In genomic region chr3:19931180-19931692, GRCh38 we compare ENCODE assay signal across 8 cellular contexts. TPM values are rescaled to one million over a fixed set of nuclear protein-coding genes. Genes with fewer than 3 reads are reported as not detected.
DNase-seq lines count a peak whose midpoint lies in the region; ATAC-seq and TF ChIP-seq lines count a peak whose summit lies in the region.

No MANE protein-coding gene starts in this region.

- peaks cover 6% of the 10 kb centered on the region for H3K27me3 Mint-ChIP-seq in activated CD4-positive, alpha-beta T cell treated with anti-CD3 and anti-CD28 coated beads, Interleukin-2, amount 10 ng/mL, durations not matched to agents 7 days and 5 days

- peaks cover 25% of the 10 kb centered on the region for H3K27me3 ChIP-seq in neutrophil
- peaks cover 4% of the 10 kb centered on the region for H3K27me3 ChIP-seq in ascending aorta
- H3K27me3 ChIP-seq in adrenal gland, result no peaks in the 10 kb centered on the region

- DNase-seq in activated CD4-positive, alpha-beta T cell treated with anti-CD3 and anti-CD28 coated beads, Interleukin-2, amount 10 ng/mL, durations not matched to agents 7 days and 5 days, result peak; percentile 14
- no peak for DNase-seq in activated CD4-positive, alpha-beta T cell treated with anti-CD3 and anti-CD28 coated beads, Interleukin-2, amount 50 U/mL, for 4 hours
- peak; percentile 14 for DNase-seq in SIG-M5 (lab: John Stamatoyannopoulos, UW)
- DNase-seq in ascending aorta (ENCODE audit: low spot score in 2 of 2), result no peak
- no peak for DNase-seq in adrenal gland
- no peak for DNase-seq in H4 (ENCODE audit: low spot score)

- TF ChIP-seq CTCF in neutrophil (IDR thresholded peaks at IDR 0.05) (no peak), ascending aorta (IDR thresholded peaks at IDR 0.05) (no peak), adrenal gland (IDR thresholded peaks at IDR 0.05) (no peak)

- intact Hi-C loops in ascending aorta (cut with DNase I) (no loop called here), adrenal gland (cut with DNase I) (no loop called here)

- H3K4me3 Mint-ChIP-seq in activated CD4-positive, alpha-beta T cell treated with anti-CD3 and anti-CD28 coated beads, Interleukin-2, amount 10 ng/mL, durations not matched to agents 7 days and 5 days, result no peak overlapping the region

- no peaks in the 10 kb centered on the region for H3K36me3 ChIP-seq in neutrophil
- H3K36me3 ChIP-seq in ascending aorta, result no peaks in the 10 kb centered on the region
- no peaks in the 10 kb centered on the region for H3K36me3 ChIP-seq in adrenal gland (replicated peaks in 1 of 2)

- H3K27ac Mint-ChIP-seq in activated CD4-positive, alpha-beta T cell treated with anti-CD3 and anti-CD28 coated beads, Interleukin-2, amount 10 ng/mL, durations not matched to agents 7 days and 5 days, result no peak overlapping the region

- H3K4me1 ChIP-seq in neutrophil (ENCODE audit: control insufficient read depth in 1 of 2, insufficient read depth in 1 of 2, low read depth in 1 of 2, low read length in 1 of 2) (peaks cover 22 to 23% of the 10 kb centered on the region in 2 experiments), ascending aorta (no peaks in the 10 kb centered on the region), adrenal gland (replicated peaks in 1 of 2) (no peaks in the 10 kb centered on the region)

- POLR2A ChIA-PET in activated CD4-positive, alpha-beta T cell treated with anti-CD3 and anti-CD28 coated beads, Interleukin-2, amount 10 ng/mL, durations not matched to agents 7 days and 5 days (lab: Charles Lee), result no interaction called here

- no peaks in the 10 kb centered on the region for H3K9me3 ChIP-seq in neutrophil
- no peaks in the 10 kb centered on the region for H3K9me3 ChIP-seq in ascending aorta
- H3K9me3 ChIP-seq in adrenal gland (replicated peaks in 1 of 3), result no peaks in the 10 kb centered on the region

- TF ChIP-seq POLR2A in adrenal gland (IDR thresholded peaks at IDR 0.05), result no peak

- H3K27ac ChIP-seq in neutrophil (peak overlapping the region; percentile 85), ascending aorta (no peak overlapping the region), adrenal gland (no peak overlapping the region)

- 63 to 71% (median 70%) methylated on average over 2 of the region's 2 CpGs for WGBS in adrenal gland, 4 donors

- no peaks in the 10 kb centered on the region for H3K36me3 Mint-ChIP-seq in activated CD4-positive, alpha-beta T cell treated with anti-CD3 and anti-CD28 coated beads, Interleukin-2, amount 10 ng/mL, durations not matched to agents 7 days and 5 days (ENCODE audit: low read depth)

- peaks cover 25% of the 10 kb centered on the region for H3K4me1 Mint-ChIP-seq in activated CD4-positive, alpha-beta T cell treated with anti-CD3 and anti-CD28 coated beads, Interleukin-2, amount 10 ng/mL, durations not matched to agents 7 days and 5 days

- no peaks in the 10 kb centered on the region for H3K9me3 Mint-ChIP-seq in activated CD4-positive, alpha-beta T cell treated with anti-CD3 and anti-CD28 coated beads, Interleukin-2, amount 10 ng/mL, durations not matched to agents 7 days and 5 days

- CTCF ChIA-PET in activated CD4-positive, alpha-beta T cell treated with anti-CD3 and anti-CD28 coated beads, Interleukin-2, amount 10 ng/mL, durations not matched to agents 7 days and 5 days (lab: Charles Lee), result interaction anchor here (0.9 to 1.6 kb wide), 2 partner anchors 10 to 42 kb away, joined by 3 to 4 read pairs; no protein-coding TSS in a partner anchor

- peak; percentile 89 for ATAC-seq in HG02852 (IDR thresholded peaks at IDR 0.05; ENCODE audit: unreplicated experiment)

- peak overlapping the region in 1 of 2 experiments; percentile 10 for H3K4me3 ChIP-seq in neutrophil (ENCODE audit: low read depth in 1 of 2, low read length in 1 of 2)
- no peak overlapping the region for H3K4me3 ChIP-seq in ascending aorta
- no peak overlapping the region for H3K4me3 ChIP-seq in adrenal gland

RNA-seq across cellular contexts. Expression of gene EFHB, which starts 2.8 kb away (rescaled TPM):
- total RNA-seq in activated CD4-positive, alpha-beta T cell treated with anti-CD3 and anti-CD28 coated beads, Interleukin-2, amount 10 ng/mL, durations not matched to agents 7 days and 5 days, result 1 to 10 TPM in 1 of 2 experiments, under 1 TPM in 1; 0.33 to 1.1 TPM
- total RNA-seq in ascending aorta, result not detected
- total RNA-seq in adrenal gland, result 1 to 10 TPM in 5 of 8 donors, under 1 TPM in 2, not detected in 1; 0.29 to 4.4 (median 3.0) TPM
- polyA plus RNA-seq in adrenal gland, result 10 to 100 TPM in 1 of 3 donors, 1 to 10 TPM in 1, under 1 TPM in 1; 0.98 to 10.6 (median 2.2) TPM
- total RNA-seq in H4 (2014; rRNA removed; shearing (Covaris generic)), result not detected in 2 replicates

RNA-seq across cellular contexts. Expression of gene RAB5A, which starts 15.7 kb away (rescaled TPM):
- total RNA-seq in activated CD4-positive, alpha-beta T cell treated with anti-CD3 and anti-CD28 coated beads, Interleukin-2, amount 10 ng/mL, durations not matched to agents 7 days and 5 days, result 10 to 100 TPM; 43.5 to 48.0 TPM
- total RNA-seq in ascending aorta (54.9 TPM), adrenal gland (10 to 100 TPM; 36.8 to 68.6 (median 52.0) TPM)
- polyA plus RNA-seq in adrenal gland, result 100 to 1,000 TPM in 1 of 3 donors, 10 to 100 TPM in 2; 37.1 to 102 (median 41.2) TPM
- 14.5 and 15.9 TPM in 2 replicates for total RNA-seq in H4 (2014; rRNA removed; shearing (Covaris generic))

Comparison
In these comparisons a context has a peak if more than half of its experiments do, and no peak if none do; other contexts are left out.
1. DNase-seq: peak in activated CD4-positive, alpha-beta T cell treated with anti-CD3 and anti-CD28 coated beads, Interleukin-2, amount 10 ng/mL, durations not matched to agents 7 days and 5 days (single experiment) and SIG-M5 (single experiment); none in activated CD4-positive, alpha-beta T cell treated with anti-CD3 and anti-CD28 coated beads, Interleukin-2, amount 50 U/mL, for 4 hours (0 of 2), ascending aorta (0 of 2), adrenal gland (0 of 7) and H4 (single experiment).